Comparison of ENCODE assay signal across 8 cellular contexts in genomic region chr17:30476726-30477082, GRCh38. TPM values are rescaled to one million over a fixed set of nuclear protein-coding genes. Genes with fewer than 3 reads are reported as not detected.
A peak's percentile ranks its signal among the peaks of the same experiment; 100 is the strongest.
DNase-seq lines count a peak whose midpoint lies in the region; ATAC-seq and TF ChIP-seq lines count a peak whose summit lies in the region.

No MANE protein-coding gene starts in this region.

- H3K36me3 ChIP-seq in mesenchymal stem cell (ENCODE audit: control insufficient read depth in 1 of 2, insufficient read depth in 2 of 2, low read depth in 1 of 2, low read length in 2 of 2) = peaks cover 8 to 28% of the 10 kb centered on the region in 2 experiments
- H3K36me3 ChIP-seq in transverse colon = peaks cover 0 to 11% (median 5%) of the 10 kb centered on the region in 4 donors

- H3K14ac ChIP-seq in mesenchymal stem cell (ENCODE audit: low read length in 2 of 2) = no peak overlapping the region

- H4K8ac ChIP-seq in mesenchymal stem cell (ENCODE audit: low read length) = peak overlapping the region; percentile 87

- intact Hi-C loops in transverse colon (cut with DNase I; ENCODE audit: low total_unique reads) = no loop called here

- no peaks in the 10 kb centered on the region for H3K9me3 ChIP-seq in mesenchymal stem cell (ENCODE audit: control insufficient read depth, low read length)
- no peaks in the 10 kb centered on the region for H3K9me3 ChIP-seq in transverse colon

- H3K18ac ChIP-seq in mesenchymal stem cell (ENCODE audit: low read depth in 1 of 2, low read length in 2 of 2) = no peak overlapping the region

- H3K27me3 ChIP-seq in mesenchymal stem cell (ENCODE audit: control insufficient read depth in 1 of 2, insufficient read depth in 1 of 2, low read length in 2 of 2) = no peaks in the 10 kb centered on the region
- H3K27me3 ChIP-seq in transverse colon = peaks cover 8% of the 10 kb centered on the region

- 60% methylated on average over 7 of the region's 7 CpGs for WGBS in mesenchymal stem cell
- 8 to 21% methylated on average over 7 of the region's 7 CpGs for WGBS in transverse colon (ENCODE audit: low coverage in 1 of 2), 2 donors

- H3K4me1 ChIP-seq in mesenchymal stem cell (ENCODE audit: control insufficient read depth, insufficient read depth, low read depth, low read length) = no peaks in the 10 kb centered on the region
- H3K4me1 ChIP-seq in transverse colon = peaks cover 0 to 25% (median 17%) of the 10 kb centered on the region in 4 donors

- peak; percentile 12 for DNase-seq in RWPE1 (ENCODE audit: low spot score)
- DNase-seq in mesenchymal stem cell = no peak
- no peak for DNase-seq in transverse colon
- no peak for DNase-seq in NCI-H128 (lab: John Stamatoyannopoulos, UW; ENCODE audit: unreplicated experiment)
- no peak for DNase-seq in effector CD8-positive, alpha-beta T cell (lab: John Stamatoyannopoulos, UW)

- H4K91ac ChIP-seq in mesenchymal stem cell (ENCODE audit: low read length) = no peak overlapping the region

- H3K9ac ChIP-seq in mesenchymal stem cell (ENCODE audit: low read length) = peak overlapping the region; percentile 99

- no peak overlapping the region for H2BK12ac ChIP-seq in mesenchymal stem cell (ENCODE audit: low read length in 2 of 2)

- TF ChIP-seq EP300 in transverse colon (IDR thresholded peaks at IDR 0.05; ENCODE audit: low read depth) = no peak

- H2BK5ac ChIP-seq in mesenchymal stem cell (ENCODE audit: low read depth, low read length, poor library complexity, severe bottlenecking) = no peak overlapping the region

- H2BK120ac ChIP-seq in mesenchymal stem cell (ENCODE audit: low read depth, low read length) = no peak overlapping the region

- CTCF ChIA-PET in RWPE1 (lab: Yijun Ruan, JAX) = interaction anchor here (0.6 to 1.3 kb wide), 10 partner anchors 10 to 430 kb away, joined by 3 to 7 read pairs (median 3); no protein-coding TSS in a partner anchor

- H3K23ac ChIP-seq in mesenchymal stem cell (ENCODE audit: low read length in 2 of 2) = no peak overlapping the region

- H2AK5ac ChIP-seq in mesenchymal stem cell (ENCODE audit: low read length, severe bottlenecking) = no peak overlapping the region

- peak; percentile 10 for ATAC-seq in HG02642 (IDR thresholded peaks at IDR 0.05; ENCODE audit: poor library complexity, unreplicated experiment)

- peak overlapping the region; percentile 51 for H2AFZ ChIP-seq in mesenchymal stem cell (ENCODE audit: low read depth, low read length)

- H3K27ac ChIP-seq in RWPE1 (peak overlapping the region; percentile 79), cingulate gyrus (ENCODE audit: low read depth, low read length) (peak overlapping the region; percentile 93), mesenchymal stem cell (ENCODE audit: low read length, poor library complexity, severe bottlenecking) (no peak overlapping the region), transverse colon (peak overlapping the region; percentile 85 to 95 (median 92))

- in situ Hi-C loops in transverse colon (cut with MboI; ENCODE audit: low pct_ligation_motif_present in 1 of 4, low pct_unique_long_range_greater_than_20kb in 1 of 4, low sequenced_read_pairs in 3 of 4) = loop anchor here in 1 of 4 donors (25.0 kb wide), 1 partner anchor 236 kb away; no protein-coding TSS in a partner anchor

- POLR2A ChIA-PET in RWPE1 (lab: Yijun Ruan, JAX; ENCODE audit: low non-redundant PET) = no interaction called here

- peaks cover 4% of the 10 kb centered on the region for H3K79me1 ChIP-seq in mesenchymal stem cell (replicated peaks; ENCODE audit: low read length, poor library complexity, severe bottlenecking)

- no peak for TF ChIP-seq POLR2A in transverse colon (IDR thresholded peaks at IDR 0.05)

- peak overlapping the region; percentile 99; the same call in 1 of the 2 replicates for H3K4me3 ChIP-seq in GM08714 (ENCODE audit: low read length)
- H3K4me3 ChIP-seq in mesenchymal stem cell (ENCODE audit: insufficient read depth in 1 of 2, low read depth in 1 of 2, low read length in 2 of 2) = peak overlapping the region in 1 of 2 experiments; percentile 97
- H3K4me3 ChIP-seq in transverse colon = peak overlapping the region in 3 of 4 donors; percentile 66 to 96 (median 85)

- peak overlapping the region; percentile 3 for H3K4me2 ChIP-seq in mesenchymal stem cell (ENCODE audit: low read length, poor library complexity, severe bottlenecking)

- TF ChIP-seq CTCF in RWPE1 (conservative IDR thresholded peaks at IDR 0.05; ENCODE audit: low read depth) = no peak
- no peak for TF ChIP-seq CTCF in transverse colon (IDR thresholded peaks at IDR 0.05)

- H3K4ac ChIP-seq in mesenchymal stem cell (ENCODE audit: low read depth in 1 of 2, low read length in 2 of 2) = no peak overlapping the region

- no peak overlapping the region for H2BK15ac ChIP-seq in mesenchymal stem cell (ENCODE audit: low read depth, poor library complexity, severe bottlenecking)

RNA-seq across cellular contexts. Expression of gene GOSR1, which starts 0.5 kb away (rescaled TPM):
- polyA plus RNA-seq in mesenchymal stem cell (2013, experiment 1 of 2) = 28.0 TPM
- polyA plus RNA-seq in mesenchymal stem cell (2013, experiment 2 of 2) = 26.8 TPM
- total RNA-seq in transverse colon = 10 to 100 TPM; 27.3 to 56.1 (median 42.1) TPM
